ENCODE assay signal across 8 cellular contexts in the genomic region with DNA sequence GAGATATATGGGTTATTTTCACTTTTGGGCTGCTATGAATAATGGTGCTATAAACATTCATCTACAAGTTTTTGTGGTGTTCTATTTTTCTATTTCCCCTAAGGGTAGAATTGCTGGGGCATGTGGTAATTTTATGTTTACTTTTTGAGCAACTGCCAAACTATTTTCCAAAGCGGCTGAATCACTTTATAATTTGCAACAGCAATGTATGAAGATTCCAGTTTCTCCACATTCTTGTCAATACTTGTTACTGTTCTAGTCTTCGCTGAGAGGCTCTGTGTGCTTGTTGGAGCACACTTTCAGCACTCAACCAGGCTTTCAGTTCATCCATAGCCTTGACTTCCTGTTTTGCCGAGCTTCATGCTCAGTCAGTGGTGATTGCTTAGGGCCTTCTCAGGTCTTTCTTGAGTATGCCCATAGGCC. TPM values are rescaled to one million over a fixed set of nuclear protein-coding genes. Genes with fewer than 3 reads are reported as not detected.
DNase-seq lines count a peak whose midpoint lies in the region; ATAC-seq and TF ChIP-seq lines count a peak whose summit lies in the region.

No MANE protein-coding gene starts in this region.

- H3K36me3 ChIP-seq in heart right ventricle, result no peaks in the 10 kb centered on the region
- H3K36me3 ChIP-seq in spleen, result no peaks in the 10 kb centered on the region

- intact Hi-C loops in heart right ventricle (cut with DNase I) (no loop called here), spleen (cut with DNase I; ENCODE audit: low total_unique reads) (no loop called here)

- H3K4me3 ChIP-seq in heart right ventricle, result peak overlapping the region in 1 of 10 donors; percentile 1
- peak overlapping the region in 2 of 8 donors; percentile 0 to 10 for H3K4me3 ChIP-seq in spleen

- ATAC-seq in GM21360 (IDR thresholded peaks at IDR 0.05; ENCODE audit: unreplicated experiment) (peak; percentile 85), WTC11 (peak; percentile 68), heart right ventricle (peak in 5 of 8 donors; percentile 35 to 61 (median 49))

- WGBS in heart right ventricle, 2 donors, result 39 to 48% methylated on average over 3 of the region's 3 CpGs
- 9 to 32% (median 17%) methylated on average over 3 of the region's 3 CpGs for WGBS in spleen, 5 donors

- in situ Hi-C loops in KBM-7 (cut with MboI; ENCODE audit: low pct_unique_long_range_greater_than_20kb, low sequenced_read_pairs), result no loop called here

- TF ChIP-seq POLR2A in spleen (IDR thresholded peaks at IDR 0.05), result no peak

- H3K9me3 ChIP-seq in heart right ventricle (no peaks in the 10 kb centered on the region), spleen (no peaks in the 10 kb centered on the region)

- peak overlapping the region; percentile 94; the same call in 1 of the 2 replicates for H3K27ac Mint-ChIP-seq in WTC11

- DNase-seq in DMS53 (lab: John Stamatoyannopoulos, UW) (peak; percentile 81), KBM-7 (peak; percentile 80), WTC11 (ENCODE audit: low spot score) (no peak), heart right ventricle (no peak), spleen (no peak), ecto neural progenitor cell (ENCODE audit: low spot score) (no peak), NCI-H2081 (lab: John Stamatoyannopoulos, UW) (no peak)

- H3K9me3 Mint-ChIP-seq in WTC11, result no peaks in the 10 kb centered on the region

- no peaks in the 10 kb centered on the region for H3K36me3 Mint-ChIP-seq in WTC11

- POLR2A ChIA-PET in WTC11 (lab: Charles Lee), result interaction anchor here (0.6 to 1.2 kb wide), 2 partner anchors 39 to 556 kb away, joined by 3 read pairs; a partner anchor contains a TSS

- H3K27ac ChIP-seq in heart right ventricle (peak overlapping the region in 4 of 10 donors; percentile 17 to 75 (median 28)), spleen (peak overlapping the region; percentile 31 to 84 (median 74))

- no peak overlapping the region for H3K4me3 Mint-ChIP-seq in WTC11

- H3K4me1 ChIP-seq in heart right ventricle (peaks cover 0 to 31% (median 11%) of the 10 kb centered on the region in 9 donors), spleen (peaks cover 8 to 80% (median 30%) of the 10 kb centered on the region in 6 donors)

- H3K4me1 Mint-ChIP-seq in WTC11, result peaks cover 30% of the 10 kb centered on the region

- H3K27me3 ChIP-seq in heart right ventricle (no peaks in the 10 kb centered on the region), spleen (replicated peaks in 1 of 7) (no peaks in the 10 kb centered on the region)

- H3K27me3 Mint-ChIP-seq in WTC11 (ENCODE audit: low read depth), result no peaks in the 10 kb centered on the region

- TF ChIP-seq CTCF in WTC11 (IDR thresholded peaks at IDR 0.05), result no peak
- no peak for TF ChIP-seq CTCF in heart right ventricle (IDR thresholded peaks at IDR 0.05)
- TF ChIP-seq CTCF in spleen (IDR thresholded peaks at IDR 0.05 in 8 of 11, conservative IDR thresholded peaks at IDR 0.05 in 3 of 11), result no peak

- CTCF ChIA-PET in WTC11 (lab: Charles Lee), result interaction anchor here (0.6 to 1.1 kb wide), 2 partner anchors 37 to 57 kb away, joined by 3 read pairs; no protein-coding TSS in a partner anchor

TF ChIP-seq in WTC11, 78 proteins besides CTCF, POLR2A, EP300 and RAD21:
- TF ChIP-seq, protein P1, sequence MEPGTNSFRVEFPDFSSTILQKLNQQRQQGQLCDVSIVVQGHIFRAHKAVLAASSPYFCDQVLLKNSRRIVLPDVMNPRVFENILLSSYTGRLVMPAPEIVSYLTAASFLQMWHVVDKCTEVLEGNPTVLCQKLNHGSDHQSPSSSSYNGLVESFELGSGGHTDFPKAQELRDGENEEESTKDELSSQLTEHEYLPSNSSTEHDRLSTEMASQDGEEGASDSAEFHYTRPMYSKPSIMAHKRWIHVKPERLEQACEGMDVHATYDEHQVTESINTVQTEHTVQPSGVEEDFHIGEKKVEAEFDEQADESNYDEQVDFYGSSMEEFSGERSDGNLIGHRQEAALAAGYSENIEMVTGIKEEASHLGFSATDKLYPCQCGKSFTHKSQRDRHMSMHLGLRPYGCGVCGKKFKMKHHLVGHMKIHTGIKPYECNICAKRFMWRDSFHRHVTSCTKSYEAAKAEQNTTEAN (CRISPR knock-in tag; IDR thresholded peaks at IDR 0.05), result no peak
- TF ChIP-seq, protein P2, sequence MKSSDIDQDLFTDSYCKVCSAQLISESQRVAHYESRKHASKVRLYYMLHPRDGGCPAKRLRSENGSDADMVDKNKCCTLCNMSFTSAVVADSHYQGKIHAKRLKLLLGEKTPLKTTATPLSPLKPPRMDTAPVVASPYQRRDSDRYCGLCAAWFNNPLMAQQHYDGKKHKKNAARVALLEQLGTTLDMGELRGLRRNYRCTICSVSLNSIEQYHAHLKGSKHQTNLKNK (CRISPR knock-in tag; IDR thresholded peaks at IDR 0.05), result no peak
- TF ChIP-seq CBFB (CRISPR knock-in tag; IDR thresholded peaks at IDR 0.05; ENCODE audit: low read depth) (no peak), ZBTB21 (CRISPR knock-in tag; IDR thresholded peaks at IDR 0.05; ENCODE audit: borderline replicate concordance) (no peak), NR1H2 (CRISPR knock-in tag; IDR thresholded peaks at IDR 0.05) (no peak), TCF7 (CRISPR knock-in tag; IDR thresholded peaks at IDR 0.05; ENCODE audit: low read depth) (no peak), MYBL2 (CRISPR knock-in tag; IDR thresholded peaks at IDR 0.05) (no peak), ESRRA (CRISPR knock-in tag; IDR thresholded peaks at IDR 0.05; ENCODE audit: borderline replicate concordance) (no peak), ATF1 (CRISPR knock-in tag; IDR thresholded peaks at IDR 0.05) (no peak), ZNF416 (CRISPR knock-in tag; IDR thresholded peaks at IDR 0.05) (no peak), ETV6 (CRISPR knock-in tag; IDR thresholded peaks at IDR 0.05) (no peak)
- TF ChIP-seq, protein P3, sequence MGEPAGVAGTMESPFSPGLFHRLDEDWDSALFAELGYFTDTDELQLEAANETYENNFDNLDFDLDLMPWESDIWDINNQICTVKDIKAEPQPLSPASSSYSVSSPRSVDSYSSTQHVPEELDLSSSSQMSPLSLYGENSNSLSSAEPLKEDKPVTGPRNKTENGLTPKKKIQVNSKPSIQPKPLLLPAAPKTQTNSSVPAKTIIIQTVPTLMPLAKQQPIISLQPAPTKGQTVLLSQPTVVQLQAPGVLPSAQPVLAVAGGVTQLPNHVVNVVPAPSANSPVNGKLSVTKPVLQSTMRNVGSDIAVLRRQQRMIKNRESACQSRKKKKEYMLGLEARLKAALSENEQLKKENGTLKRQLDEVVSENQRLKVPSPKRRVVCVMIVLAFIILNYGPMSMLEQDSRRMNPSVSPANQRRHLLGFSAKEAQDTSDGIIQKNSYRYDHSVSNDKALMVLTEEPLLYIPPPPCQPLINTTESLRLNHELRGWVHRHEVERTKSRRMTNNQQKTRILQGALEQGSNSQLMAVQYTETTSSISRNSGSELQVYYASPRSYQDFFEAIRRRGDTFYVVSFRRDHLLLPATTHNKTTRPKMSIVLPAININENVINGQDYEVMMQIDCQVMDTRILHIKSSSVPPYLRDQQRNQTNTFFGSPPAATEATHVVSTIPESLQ (CRISPR knock-in tag; IDR thresholded peaks at IDR 0.05), result no peak
- TF ChIP-seq, protein P4, sequence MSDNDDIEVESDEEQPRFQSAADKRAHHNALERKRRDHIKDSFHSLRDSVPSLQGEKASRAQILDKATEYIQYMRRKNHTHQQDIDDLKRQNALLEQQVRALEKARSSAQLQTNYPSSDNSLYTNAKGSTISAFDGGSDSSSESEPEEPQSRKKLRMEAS (CRISPR knock-in tag; IDR thresholded peaks at IDR 0.05), result no peak

RNA-seq across cellular contexts. Expression of a gene that starts 39.0 kb away (rescaled TPM):
- total RNA-seq in WTC11 (2021) (30.2 to 32.7 TPM (median 32.5 TPM) in 3 replicates), heart right ventricle (10 to 100 TPM; 25.5 to 50.0 (median 40.1) TPM), spleen (10 to 100 TPM; 24.2 to 40.5 (median 34.1) TPM)
- polyA plus RNA-seq in heart right ventricle (10 to 100 TPM; 13.0 to 38.8 TPM), spleen (10 to 100 TPM; 11.1 to 18.9 (median 17.1) TPM)

RNA-seq across cellular contexts. Expression of a gene that starts 39.4 kb away (rescaled TPM):
- total RNA-seq in WTC11 (2021), result 33.7 to 37.3 TPM (median 36.5 TPM) in 3 replicates
- 10 to 100 TPM; 23.8 to 33.2 (median 28.5) TPM for total RNA-seq in heart right ventricle
- polyA plus RNA-seq in heart right ventricle, result 10 to 100 TPM in 1 of 2 donors, 1 to 10 TPM in 1; 6.6 to 14.7 TPM
- 10 to 100 TPM; 31.6 to 39.5 (median 34.3) TPM for total RNA-seq in spleen
- 10 to 100 TPM in 1 of 3 donors, 1 to 10 TPM in 2; 7.3 to 13.0 (median 9.1) TPM for polyA plus RNA-seq in spleen

Comparison
In these comparisons a context has a peak if more than half of its experiments do, and no peak if none do; other contexts are left out.
1. DNase-seq: peak in DMS53 (single experiment) and KBM-7 (single experiment); none in WTC11 (single experiment), heart right ventricle (0 of 2), spleen (single experiment), ecto neural progenitor cell (single experiment) and NCI-H2081 (0 of 2).
2. Peak in every context shown above with its lines, with median percentiles within 50 percentile points of each other: ATAC-seq.